Comparison of ENCODE assay signal across 1 cellular context in the genomic region with DNA sequence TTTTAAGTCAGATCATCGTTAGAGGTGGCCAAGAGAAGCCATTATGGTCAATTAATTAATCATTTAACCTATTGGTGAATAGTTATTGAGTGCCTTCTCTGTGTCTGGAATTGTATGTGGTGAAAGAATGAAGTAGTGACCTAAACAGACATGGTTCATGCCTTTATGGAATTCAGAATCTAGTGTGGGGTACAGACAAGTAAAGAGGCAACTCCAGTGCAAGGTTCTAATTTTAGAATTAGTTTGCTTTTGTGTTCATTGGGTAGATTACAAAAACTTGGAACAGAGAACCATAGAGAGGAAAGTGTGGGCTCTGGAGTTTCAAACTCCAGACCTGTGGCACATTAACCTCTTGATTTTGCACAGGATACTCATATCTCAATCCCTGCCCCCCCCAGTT.
TF ChIP-seq lines count a peak whose summit lies in the region.

No MANE protein-coding gene starts in this region.

TF ChIP-seq in IMR-90, 13 proteins besides CTCF, POLR2A, EP300 and RAD21 (continued from another document):
- TF ChIP-seq MAFK (IDR thresholded peaks at IDR 0.05; ENCODE audit: low read depth, low read length) (no peak), MXI1 (IDR thresholded peaks at IDR 0.05; ENCODE audit: borderline replicate concordance, low read depth, low read length) (no peak), RFX5 (IDR thresholded peaks at IDR 0.05; ENCODE audit: low read depth, low read length) (no peak), BHLHE40 (IDR thresholded peaks at IDR 0.05; ENCODE audit: low read depth, low read length) (no peak), SMC3 (IDR thresholded peaks at IDR 0.05; ENCODE audit: low read depth, low read length) (no peak), NFE2L2 (IDR thresholded peaks at IDR 0.05; ENCODE audit: low read depth, low read length) (no peak)
- TF ChIP-seq, protein P1, sequence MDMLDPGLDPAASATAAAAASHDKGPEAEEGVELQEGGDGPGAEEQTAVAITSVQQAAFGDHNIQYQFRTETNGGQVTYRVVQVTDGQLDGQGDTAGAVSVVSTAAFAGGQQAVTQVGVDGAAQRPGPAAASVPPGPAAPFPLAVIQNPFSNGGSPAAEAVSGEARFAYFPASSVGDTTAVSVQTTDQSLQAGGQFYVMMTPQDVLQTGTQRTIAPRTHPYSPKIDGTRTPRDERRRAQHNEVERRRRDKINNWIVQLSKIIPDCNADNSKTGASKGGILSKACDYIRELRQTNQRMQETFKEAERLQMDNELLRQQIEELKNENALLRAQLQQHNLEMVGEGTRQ (IDR thresholded peaks at IDR 0.05; ENCODE audit: low read depth, low read length): no peak
- TF ChIP-seq, protein P2, sequence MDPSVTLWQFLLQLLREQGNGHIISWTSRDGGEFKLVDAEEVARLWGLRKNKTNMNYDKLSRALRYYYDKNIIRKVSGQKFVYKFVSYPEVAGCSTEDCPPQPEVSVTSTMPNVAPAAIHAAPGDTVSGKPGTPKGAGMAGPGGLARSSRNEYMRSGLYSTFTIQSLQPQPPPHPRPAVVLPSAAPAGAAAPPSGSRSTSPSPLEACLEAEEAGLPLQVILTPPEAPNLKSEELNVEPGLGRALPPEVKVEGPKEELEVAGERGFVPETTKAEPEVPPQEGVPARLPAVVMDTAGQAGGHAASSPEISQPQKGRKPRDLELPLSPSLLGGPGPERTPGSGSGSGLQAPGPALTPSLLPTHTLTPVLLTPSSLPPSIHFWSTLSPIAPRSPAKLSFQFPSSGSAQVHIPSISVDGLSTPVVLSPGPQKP (IDR thresholded peaks at IDR 0.05; ENCODE audit: borderline replicate concordance, low read depth, low read length): no peak
